In genomic region chr2:127000194-127000593, GRCh38 we compare ENCODE assay signal across 19 cellular contexts.
DNase-seq lines count a peak whose midpoint lies in the region; ATAC-seq, FAIRE-seq and TF ChIP-seq lines count a peak whose summit lies in the region.
"Had no signal": no experiment of that assay in that cellular context is flagged by ENCODE, and none has a peak within 500 bp of the region (broad histone marks: within the 10 kb centered on the region; RNA-seq: fewer than 3 reads in every experiment).

No MANE protein-coding gene starts in this region.

- H3K36me3 ChIP-seq in HepG2 (replicated peaks in 1 of 2; ENCODE audit: control insufficient read depth in 1 of 2, insufficient read depth in 2 of 2, low read length in 2 of 2) (no peaks in the 10 kb centered on the region), right lobe of liver (no peaks in the 10 kb centered on the region), K562 (ENCODE audit: control insufficient read depth, insufficient read depth, low read length) (no peaks in the 10 kb centered on the region), hepatocyte (replicated peaks; ENCODE audit: insufficient read depth, low read depth) (no peaks in the 10 kb centered on the region)
- H3K36me3 ChIP-seq: BE2C; BLaER1 treated with 17β-estradiol and CSF1 and Interleukin-3, amounts not matched to agents 10 nM and 100 nM had no signal

- no peak for DNase-seq in HepG2 (ENCODE audit: low spot score)
- no peak for DNase-seq in right lobe of liver
- no peak for DNase-seq in K562 (ENCODE audit: extremely low read depth in 1 of 4, low spot score in 3 of 4)
- DNase-seq in hepatocyte (ENCODE audit: low spot score): no peak
- DNase-seq in islet precursor cell: no peak
- no peak for DNase-seq in stimulated activated CD4-positive, alpha-beta T cell treated with anti-CD3 and anti-CD28 coated beads, Interleukin-4, amount 100 ng/mL, for 4 hours
- DNase-seq: AML-193; BE2C; CD4-positive, alpha-beta T cell; CD8-positive, alpha-beta memory T cell; DND-41; GOT3; H7; HCEC 1CT had no signal

- no peaks in the 10 kb centered on the region for H3K79me2 ChIP-seq in HepG2 (ENCODE audit: insufficient read depth, low read length)
- no peaks in the 10 kb centered on the region for H3K79me2 ChIP-seq in K562 (ENCODE audit: control insufficient read depth, insufficient read depth, low read length)
- H3K79me2 ChIP-seq in hepatocyte: no peaks in the 10 kb centered on the region

- POLR2A ChIA-PET in HepG2 (lab: Yijun Ruan, JAX): no interaction called here
- POLR2A ChIA-PET in K562 (lab: Yijun Ruan, JAX): no interaction called here

- no peak for TF ChIP-seq POLR2A in HepG2 (IDR thresholded peaks at IDR 0.05; ENCODE audit: insufficient read depth in 1 of 2, low read depth in 2 of 2, low read length in 2 of 2)
- TF ChIP-seq POLR2A in right lobe of liver (IDR thresholded peaks at IDR 0.05): no peak
- no peak for TF ChIP-seq POLR2A in K562 (conservative IDR thresholded peaks at IDR 0.05)

- no peak for TF ChIP-seq RAD21 in HepG2 (CRISPR knock-in tag; IDR thresholded peaks at IDR 0.05)
- TF ChIP-seq RAD21 in K562 (CRISPR knock-in tag; conservative IDR thresholded peaks at IDR 0.05 in 1 of 2, IDR thresholded peaks at IDR 0.05 in 1 of 2): no peak

- ATAC-seq in HepG2 (no peak), right lobe of liver (no peak), K562 (no peak)

- H3K27ac ChIP-seq in HepG2 (ENCODE audit: extremely low read length, insufficient read depth, low read length) (no peak overlapping the region), right lobe of liver (no peak overlapping the region), K562 (ENCODE audit: extremely low read depth, low read depth, low read length) (no peak overlapping the region), hepatocyte (peak overlapping the region; percentile 61)
- H3K27ac ChIP-seq: 22Rv1; BLaER1 treated with 17β-estradiol and CSF1 and Interleukin-3, amounts not matched to agents 10 nM and 100 nM had no signal

- H3K9me1 ChIP-seq in K562 (ENCODE audit: control insufficient read depth, insufficient read depth, low read length): no peaks in the 10 kb centered on the region

- H3K4me1 ChIP-seq in HepG2 (ENCODE audit: insufficient read depth, low read length) (peaks cover 68% of the 10 kb centered on the region), right lobe of liver (peaks cover 0 to 23% (median 12%) of the 10 kb centered on the region in 4 donors), K562 (replicated peaks in 1 of 2; ENCODE audit: control insufficient read depth in 2 of 2, insufficient read depth in 2 of 2, low read length in 2 of 2) (peaks cover under 1 to 9% of the 10 kb centered on the region in 2 experiments; a peak in 4 of 5 replicates), hepatocyte (ENCODE audit: insufficient read depth) (peaks cover 22% of the 10 kb centered on the region)
- H3K4me1 ChIP-seq: BE2C had no signal

- CTCF ChIA-PET in HepG2 (lab: Yijun Ruan, JAX; ENCODE audit: low intra/inter-chr PET ratio, low total read pairs) (no interaction called here), K562 (lab: Yijun Ruan, JAX; ENCODE audit: low intra/inter-chr PET ratio) (no interaction called here)

- H3K27me3 ChIP-seq in HepG2 (ENCODE audit: control insufficient read depth in 1 of 2, insufficient read depth in 2 of 2, low read length in 2 of 2) (peaks cover 1 to 4% of the 10 kb centered on the region in 2 experiments; a peak in 2 of 5 replicates), right lobe of liver (no peaks in the 10 kb centered on the region), K562 (ENCODE audit: control insufficient read depth in 2 of 2, insufficient read depth in 2 of 2, low read length in 2 of 2) (no peaks in the 10 kb centered on the region), hepatocyte (no peaks in the 10 kb centered on the region)
- H3K27me3 ChIP-seq: BE2C; BLaER1 treated with 17β-estradiol and CSF1 and Interleukin-3, amounts not matched to agents 10 nM and 100 nM had no signal

- WGBS in HepG2 (ENCODE audit: low lambda C conversion rate): 77% methylated on average over 3 of the region's 3 CpGs
- WGBS in right lobe of liver (ENCODE audit: insufficient coverage, low coverage, low lambda C conversion rate, missing lambda C conversion rate): 84% methylated on average over 3 of the region's 3 CpGs
- 15% methylated on average over 3 of the region's 3 CpGs for WGBS in K562 (ENCODE audit: insufficient coverage, low coverage, missing lambda C conversion rate)
- 82% methylated on average over 3 of the region's 3 CpGs for WGBS in hepatocyte (ENCODE audit: low lambda C conversion rate, missing lambda C conversion rate)

- TF ChIP-seq EP300 in HepG2 (IDR thresholded peaks at IDR 0.05; ENCODE audit: low read depth in 2 of 2, low read length in 2 of 2) (no peak), HepG2 (CRISPR knock-in tag; IDR thresholded peaks at IDR 0.05; ENCODE audit: borderline replicate concordance) (no peak), K562 (IDR thresholded peaks at IDR 0.05; ENCODE audit: low read length) (no peak)

- no peak overlapping the region for H2AFZ ChIP-seq in HepG2 (ENCODE audit: low read length)
- H2AFZ ChIP-seq in K562 (ENCODE audit: low read depth, low read length): no peak overlapping the region
- H2AFZ ChIP-seq in hepatocyte: no peak overlapping the region

- intact Hi-C loops in HepG2 (cut with micrococcal nuclease; ENCODE audit: unreplicated experiment): no loop called here
- intact Hi-C loops in right lobe of liver (cut with DNase I): no loop called here
- intact Hi-C loops in K562 (cut with micrococcal nuclease): no loop called here

- BruUV-seq in HepG2 (replicated peaks; lab: Mats Ljungman, UMichigan): no TSS peak
- BruUV-seq in K562 (replicated peaks; lab: Mats Ljungman, UMichigan): no TSS peak

- no peaks in the 10 kb centered on the region for H3K9me2 ChIP-seq in hepatocyte (replicated peaks; ENCODE audit: insufficient read depth)

- H4K20me1 ChIP-seq in HepG2 (ENCODE audit: insufficient read depth, low read length): no peaks in the 10 kb centered on the region
- H4K20me1 ChIP-seq in K562 (replicated peaks; ENCODE audit: control insufficient read depth, insufficient read depth, low read length): no peaks in the 10 kb centered on the region
- H4K20me1 ChIP-seq in hepatocyte (ENCODE audit: insufficient read depth, poor library complexity, severe bottlenecking): no peaks in the 10 kb centered on the region
- H4K20me1 ChIP-seq: BLaER1 treated with 17β-estradiol and CSF1 and Interleukin-3, amounts not matched to agents 10 nM and 100 nM had no signal

- in situ Hi-C loops in HepG2 (cut with HindIII; ENCODE audit: extremely low pct_ligation_motif_present, low pct_unique_long_range_greater_than_20kb) (no loop called here), K562 (cut with MboI) (no loop called here)

- FAIRE-seq in HepG2 (lab: Jason Lieb, UNC) (no peak), K562 (lab: Jason Lieb, UNC) (no peak)
- FAIRE-seq: A204.1, D721Med, G401.6 had no signal

- H3K4me3 ChIP-seq in HepG2 (replicated peaks in 1 of 3; ENCODE audit: insufficient read depth in 1 of 3, low read depth in 2 of 3, low read length in 3 of 3) (no peak overlapping the region), right lobe of liver (no peak overlapping the region), K562 (no peak overlapping the region), hepatocyte (no peak overlapping the region)
- H3K4me3 ChIP-seq: BLaER1 treated with 17β-estradiol and CSF1 and Interleukin-3, amounts not matched to agents 10 nM and 100 nM had no signal

- H3K9me3 ChIP-seq in HepG2 (ENCODE audit: low read length): no peaks in the 10 kb centered on the region
- H3K9me3 ChIP-seq in right lobe of liver: no peaks in the 10 kb centered on the region
- no peaks in the 10 kb centered on the region; the same call in 1 of the 2 replicates for H3K9me3 ChIP-seq in K562 (replicated peaks; ENCODE audit: control insufficient read depth, insufficient read depth, low read depth, low read length)
- no peaks in the 10 kb centered on the region for H3K9me3 ChIP-seq in hepatocyte (ENCODE audit: low read depth)
- H3K9me3 ChIP-seq: BE2C; BLaER1 treated with 17β-estradiol and CSF1 and Interleukin-3, amounts not matched to agents 10 nM and 100 nM had no signal

- H3K4me2 ChIP-seq in HepG2 (ENCODE audit: low read depth, low read length) (no peak overlapping the region), K562 (ENCODE audit: insufficient read depth, low read length) (no peak overlapping the region), hepatocyte (no peak overlapping the region)
- H3K4me2 ChIP-seq: BLaER1 treated with 17β-estradiol and CSF1 and Interleukin-3, amounts not matched to agents 10 nM and 100 nM had no signal

- no peak for TF ChIP-seq CTCF in HepG2 (CRISPR knock-in tag; IDR thresholded peaks at IDR 0.05)
- no peak for TF ChIP-seq CTCF in right lobe of liver (IDR thresholded peaks at IDR 0.05)
- no peak for TF ChIP-seq CTCF in K562 (IDR thresholded peaks at IDR 0.05 in 2 of 3, conservative IDR thresholded peaks at IDR 0.05 in 1 of 3; ENCODE audit: insufficient read depth in 2 of 3, low read depth in 1 of 3, low read length in 3 of 3)
- no peak for TF ChIP-seq CTCF in hepatocyte (IDR thresholded peaks at IDR 0.05; ENCODE audit: poor library complexity)

- H3K9ac ChIP-seq in HepG2 (ENCODE audit: insufficient read depth, low read depth, low read length): no peak overlapping the region
- no peak overlapping the region for H3K9ac ChIP-seq in K562 (ENCODE audit: insufficient read depth in 1 of 2, low read depth in 2 of 2, low read length in 2 of 2)
- H3K9ac ChIP-seq: BLaER1 treated with 17β-estradiol and CSF1 and Interleukin-3, amounts not matched to agents 10 nM and 100 nM had no signal

TF ChIP-seq in HepG2, 621 proteins besides CTCF, POLR2A, EP300 and RAD21:
- TF ChIP-seq ATRX (CRISPR knock-in tag; IDR thresholded peaks at IDR 0.05; ENCODE audit: borderline replicate concordance) (no peak), FOXK1 (CRISPR knock-in tag; IDR thresholded peaks at IDR 0.05; ENCODE audit: borderline replicate concordance, low read depth) (0 out of 2 replicates have a peak, but pooled peaks have one; percentile 5)

TF ChIP-seq in K562, 482 proteins besides CTCF, POLR2A, EP300 and RAD21:
- peak; percentile 75 for TF ChIP-seq RBM25 (IDR thresholded peaks at IDR 0.05; ENCODE audit: low read depth, low read length, severe bottlenecking)
- TF ChIP-seq KDM2B (CRISPR knock-in tag; IDR thresholded peaks at IDR 0.05): no peak
- TF ChIP-seq FOXM1 (IDR thresholded peaks at IDR 0.05; ENCODE audit: low read depth): peak; percentile 43; the same call in 1 of the 2 replicates
- no peak for TF ChIP-seq FOXM1 (CRISPR knock-in tag; IDR thresholded peaks at IDR 0.05; ENCODE audit: low read depth)
- peak; percentile 100 for TF ChIP-seq ZNF134 (CRISPR knock-in tag; conservative IDR thresholded peaks at IDR 0.05)

Comparison
In these comparisons a context has a peak if more than half of its experiments do, and no peak if none do; other contexts are left out.
1. Of the 241 proteins assayed by ChIP-seq in both HepG2 and K562: peak only in HepG2: FOXK1; only in K562: none; in both: none; in neither: 239; mixed calls (peak in some experiments, not most) for 1.